In the genomic region with DNA sequence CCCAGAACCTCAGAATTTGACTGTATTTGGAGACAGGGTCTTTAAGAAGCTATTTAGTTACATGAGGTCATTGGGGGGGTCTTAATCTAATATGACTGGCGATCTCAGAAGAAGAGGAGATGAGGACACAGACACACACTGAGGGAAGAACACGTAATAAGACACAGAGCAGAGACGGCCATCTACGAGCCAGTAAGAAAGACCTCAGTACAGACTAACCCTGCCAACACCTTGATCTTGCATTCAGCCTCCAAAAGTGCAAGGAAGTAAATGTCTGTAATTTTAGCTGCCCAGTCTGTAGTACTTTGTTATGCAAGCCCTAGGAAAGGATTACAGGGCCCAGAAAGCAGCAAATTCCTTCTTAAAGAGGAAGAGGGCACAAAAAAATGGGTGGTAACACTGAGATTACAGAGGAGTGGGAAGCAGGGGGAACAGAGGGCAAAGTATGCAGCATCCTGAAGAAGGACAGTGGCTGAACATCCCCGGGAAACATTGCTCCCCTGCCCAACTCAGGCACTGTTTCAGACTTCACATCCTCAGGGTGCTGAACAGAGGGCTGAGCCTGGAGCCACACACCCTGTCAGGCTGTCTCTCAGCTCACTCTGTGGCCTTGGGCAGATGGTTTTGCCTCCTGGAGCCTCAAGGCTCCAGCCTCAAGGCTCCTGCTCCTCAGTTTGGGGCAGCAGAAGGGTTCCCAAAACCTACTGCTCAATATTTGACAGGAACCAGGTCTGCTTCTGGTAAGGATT, we compare ENCODE assay signal across 22 cellular contexts. TPM values are rescaled to one million over a fixed set of nuclear protein-coding genes. Genes with fewer than 3 reads are reported as not detected.
DNase-seq lines count a peak whose midpoint lies in the region; ATAC-seq and TF ChIP-seq lines count a peak whose summit lies in the region.
"Had no signal": no experiment of that assay in that cellular context is flagged by ENCODE, and none has a peak within 500 bp of the region (broad histone marks: within the 10 kb centered on the region; RNA-seq: fewer than 3 reads in every experiment).

No MANE protein-coding gene starts in this region.

- H3K36me3 Mint-ChIP-seq in activated naive CD4-positive, alpha-beta T cell treated with anti-CD3 and anti-CD28 coated beads, Interleukin-2, amount 50 U/mL, for 24 hours = peaks cover 45% of the 10 kb centered on the region
- peaks cover 41% of the 10 kb centered on the region for H3K36me3 Mint-ChIP-seq in activated naive CD8-positive, alpha-beta T cell treated with anti-CD3 and anti-CD28 coated beads for 36 hours
- H3K36me3 Mint-ChIP-seq in stimulated activated naive CD8-positive, alpha-beta T cell treated with anti-CD3 and anti-CD28 coated beads, Interleukin-15, Interleukin-2, amounts not matched to agents 100 ng/mL and 50 ng/mL, for 24 hours (ENCODE audit: low read depth) = peaks cover 21% of the 10 kb centered on the region
- no peaks in the 10 kb centered on the region for H3K36me3 Mint-ChIP-seq in endothelial cell (ENCODE audit: low read depth, unreplicated experiment)

- no peak for DNase-seq in activated naive CD4-positive, alpha-beta T cell treated with Interleukin-2 at 50 U/mL for 16 hours
- DNase-seq in SKM-1 (lab: John Stamatoyannopoulos, UW; ENCODE audit: unreplicated experiment) (peak; percentile 3), endothelial cell (ENCODE audit: low spot score) (no peak), WERI-Rb-1 (no peak)
- DNase-seq in activated naive CD8-positive, alpha-beta T cell treated with anti-CD3 and anti-CD28 coated beads for 36 hours = no peak
- DNase-seq: activated CD4-positive, CD25-positive, alpha-beta regulatory T cell; amniotic stem cell; DMS79 treated with DMSO at 0.1 percent for 48 hours; foreskin keratinocyte; GOT3; left ventricle myocardium inferior; NCI-H1694; NCI-H748 treated with DMSO at 0.1 percent for 48 hours; SHP77 treated with DMSO at 0.1 percent for 48 hours; stimulated activated CD4-positive, alpha-beta T cell treated with anti-CD3 and anti-CD28 coated beads, Interleukin-4, amount 100 ng/mL, for 1 hour had no signal

- no peaks in the 10 kb centered on the region for H3K36me3 ChIP-seq in WERI-Rb-1
- H3K36me3 ChIP-seq: left ventricle myocardium inferior had no signal

- H3K4me3 Mint-ChIP-seq in activated naive CD4-positive, alpha-beta T cell treated with anti-CD3 and anti-CD28 coated beads, Interleukin-2, amount 50 U/mL, for 24 hours = peak overlapping the region; percentile 89
- H3K4me3 Mint-ChIP-seq in activated naive CD8-positive, alpha-beta T cell treated with anti-CD3 and anti-CD28 coated beads for 36 hours = peak overlapping the region; percentile 86
- H3K4me3 Mint-ChIP-seq in stimulated activated naive CD8-positive, alpha-beta T cell treated with anti-CD3 and anti-CD28 coated beads, Interleukin-15, Interleukin-2, amounts not matched to agents 100 ng/mL and 50 ng/mL, for 24 hours = peak overlapping the region; percentile 85
- H3K4me3 Mint-ChIP-seq in endothelial cell (ENCODE audit: unreplicated experiment) = no peak overlapping the region

- H3K9me3 Mint-ChIP-seq in activated naive CD4-positive, alpha-beta T cell treated with anti-CD3 and anti-CD28 coated beads, Interleukin-2, amount 50 U/mL, for 24 hours = peaks cover 8% of the 10 kb centered on the region
- peaks cover 18% of the 10 kb centered on the region for H3K9me3 Mint-ChIP-seq in activated naive CD8-positive, alpha-beta T cell treated with anti-CD3 and anti-CD28 coated beads for 36 hours
- H3K9me3 Mint-ChIP-seq in stimulated activated naive CD8-positive, alpha-beta T cell treated with anti-CD3 and anti-CD28 coated beads, Interleukin-15, Interleukin-2, amounts not matched to agents 100 ng/mL and 50 ng/mL, for 24 hours = peaks cover 11% of the 10 kb centered on the region
- peaks cover 4% of the 10 kb centered on the region for H3K9me3 Mint-ChIP-seq in endothelial cell (ENCODE audit: unreplicated experiment)

- no peak for ATAC-seq in GM21526 (IDR thresholded peaks at IDR 0.05; ENCODE audit: low FRiP score, unreplicated experiment)
- ATAC-seq: foreskin keratinocyte, K562 had no signal

- H3K27me3 ChIP-seq in WERI-Rb-1 (ENCODE audit: insufficient read depth, low read depth, severe bottlenecking) = peaks cover 56% of the 10 kb centered on the region

- H3K4me3 ChIP-seq in WERI-Rb-1 (ENCODE audit: low read depth, low read length) = no peak overlapping the region
- H3K4me3 ChIP-seq: K562, left ventricle myocardium inferior had no signal

- H3K27ac ChIP-seq in WERI-Rb-1 = no peak overlapping the region
- H3K27ac ChIP-seq: foreskin keratinocyte, left ventricle myocardium inferior had no signal

- no peaks in the 10 kb centered on the region for H3K27me3 Mint-ChIP-seq in activated naive CD4-positive, alpha-beta T cell treated with anti-CD3 and anti-CD28 coated beads, Interleukin-2, amount 50 U/mL, for 24 hours
- H3K27me3 Mint-ChIP-seq in activated naive CD8-positive, alpha-beta T cell treated with anti-CD3 and anti-CD28 coated beads for 36 hours = no peaks in the 10 kb centered on the region
- no peaks in the 10 kb centered on the region for H3K27me3 Mint-ChIP-seq in stimulated activated naive CD8-positive, alpha-beta T cell treated with anti-CD3 and anti-CD28 coated beads, Interleukin-15, Interleukin-2, amounts not matched to agents 100 ng/mL and 50 ng/mL, for 24 hours
- H3K27me3 Mint-ChIP-seq in endothelial cell (ENCODE audit: unreplicated experiment) = no peaks in the 10 kb centered on the region

- H3K27ac Mint-ChIP-seq in activated naive CD4-positive, alpha-beta T cell treated with anti-CD3 and anti-CD28 coated beads, Interleukin-2, amount 50 U/mL, for 24 hours = peak overlapping the region; percentile 93
- peak overlapping the region; percentile 90 for H3K27ac Mint-ChIP-seq in activated naive CD8-positive, alpha-beta T cell treated with anti-CD3 and anti-CD28 coated beads for 36 hours
- H3K27ac Mint-ChIP-seq in stimulated activated naive CD8-positive, alpha-beta T cell treated with anti-CD3 and anti-CD28 coated beads, Interleukin-15, Interleukin-2, amounts not matched to agents 100 ng/mL and 50 ng/mL, for 24 hours = peak overlapping the region; percentile 95
- no peak overlapping the region for H3K27ac Mint-ChIP-seq in endothelial cell (ENCODE audit: unreplicated experiment)

- TF ChIP-seq CTCF in endothelial cell (IDR thresholded peaks at IDR 0.05; ENCODE audit: unreplicated experiment) = no peak
- TF ChIP-seq CTCF in WERI-Rb-1 (IDR thresholded peaks at IDR 0.05; ENCODE audit: low read depth, low read length) = no peak

- peaks cover 87% of the 10 kb centered on the region for H3K4me1 Mint-ChIP-seq in activated naive CD4-positive, alpha-beta T cell treated with anti-CD3 and anti-CD28 coated beads, Interleukin-2, amount 50 U/mL, for 24 hours
- H3K4me1 Mint-ChIP-seq in activated naive CD8-positive, alpha-beta T cell treated with anti-CD3 and anti-CD28 coated beads for 36 hours = peaks cover 68% of the 10 kb centered on the region
- H3K4me1 Mint-ChIP-seq in stimulated activated naive CD8-positive, alpha-beta T cell treated with anti-CD3 and anti-CD28 coated beads, Interleukin-15, Interleukin-2, amounts not matched to agents 100 ng/mL and 50 ng/mL, for 24 hours (ENCODE audit: low read depth) = peaks cover 85% of the 10 kb centered on the region
- peaks cover 4% of the 10 kb centered on the region for H3K4me1 Mint-ChIP-seq in endothelial cell (ENCODE audit: unreplicated experiment)

- no peaks in the 10 kb centered on the region for H3K9me3 ChIP-seq in WERI-Rb-1 (ENCODE audit: severe bottlenecking)
- H3K9me3 ChIP-seq: left ventricle myocardium inferior had no signal

RNA-seq across cellular contexts. Expression of gene SIRPG, which starts 27.9 kb away (rescaled TPM):
- total RNA-seq in activated naive CD8-positive, alpha-beta T cell treated with anti-CD3 and anti-CD28 coated beads for 36 hours = 10 to 100 TPM; 34.1 to 35.8 TPM
- total RNA-seq in endothelial cell (ENCODE audit: unreplicated experiment) = not detected
- total RNA-seq: dermis microvascular lymphatic vessel endothelial cell, epithelial cell of proximal tubule, foreskin keratinocyte, K562, left ventricle myocardium inferior, urinary bladder had no signal

Comparison
In these comparisons a context has a peak if more than half of its experiments do, and no peak if none do; other contexts are left out.
1. RNA of gene SIRPG, which starts 27.9 kb away (total RNA-seq): 34.1 to 35.8 TPM in activated naive CD8-positive, alpha-beta T cell treated with anti-CD3 and anti-CD28 coated beads for 36 hours; not detected in endothelial cell (single experiment); every median in the first group is over 10 times any median in the second.